Comparison of ENCODE assay signal across 1 cellular context in genomic region chr1:45750298-45751038, GRCh38.
A peak's percentile ranks its signal among the peaks of the same experiment; 100 is the strongest.
TF ChIP-seq lines count a peak whose summit lies in the region.

Gene IPP (minus strand): TSS chr1:45750653. CDS start chr1:45746411, 4,242 bp downstream.

TF ChIP-seq in HepG2, 621 proteins besides CTCF, POLR2A, EP300 and RAD21 (continued from another document and continues in another):
- TF ChIP-seq ZNF646 (CRISPR knock-in tag; IDR thresholded peaks at IDR 0.05): no peak
- TF ChIP-seq MED8 (CRISPR knock-in tag; IDR thresholded peaks at IDR 0.05; ENCODE audit: insufficient replicate concordance): peak; percentile 91
- no peak for TF ChIP-seq TBL1XR1 (IDR thresholded peaks at IDR 0.05; ENCODE audit: borderline replicate concordance, low read length, partially characterized antibody)
- peak; percentile 74 for TF ChIP-seq ISL2 (CRISPR knock-in tag; IDR thresholded peaks at IDR 0.05)
- TF ChIP-seq ZNF24 (IDR thresholded peaks at IDR 0.05): no peak
- no peak for TF ChIP-seq ZBTB39 (CRISPR knock-in tag; IDR thresholded peaks at IDR 0.05)
- TF ChIP-seq ZMYM4 (CRISPR knock-in tag; IDR thresholded peaks at IDR 0.05): peak; percentile 91
- TF ChIP-seq ZNF788 (CRISPR knock-in tag; IDR thresholded peaks at IDR 0.05; ENCODE audit: borderline replicate concordance): peak; percentile 78; the same call in 1 of the 2 replicates
- TF ChIP-seq CEBPB (IDR thresholded peaks at IDR 0.05; ENCODE audit: borderline replicate concordance, low read depth, low read length): no peak
- no peak for TF ChIP-seq ZNF740 (CRISPR knock-in tag; IDR thresholded peaks at IDR 0.05)
- peak; percentile 92; the same call in 1 of the 2 replicates for TF ChIP-seq NRL (CRISPR knock-in tag; IDR thresholded peaks at IDR 0.05; ENCODE audit: borderline replicate concordance)
- 0 out of 2 replicates have a peak, but pooled peaks have one; percentile 73 for TF ChIP-seq MIER3 (CRISPR knock-in tag; IDR thresholded peaks at IDR 0.05; ENCODE audit: borderline replicate concordance)
- no peak for TF ChIP-seq CBX2 (IDR thresholded peaks at IDR 0.05; ENCODE audit: low read depth, low read length)
- TF ChIP-seq CBX2 (CRISPR knock-in tag; IDR thresholded peaks at IDR 0.05; ENCODE audit: low read depth): 0 out of 2 replicates have a peak, but pooled peaks have one; percentile 52
- peak; percentile 69; the same call in 1 of the 2 replicates for TF ChIP-seq ELF1 (CRISPR knock-in tag; IDR thresholded peaks at IDR 0.05)
- no peak for TF ChIP-seq MTF1 (CRISPR knock-in tag; IDR thresholded peaks at IDR 0.05)
- TF ChIP-seq FIP1L1 (IDR thresholded peaks at IDR 0.05; ENCODE audit: borderline replicate concordance, insufficient read depth, low read depth, low read length): 0 out of 2 replicates have a peak, but pooled peaks have one; percentile 86
- no peak for TF ChIP-seq KDM4B (CRISPR knock-in tag; IDR thresholded peaks at IDR 0.05)
- TF ChIP-seq ZNF407 (CRISPR knock-in tag; IDR thresholded peaks at IDR 0.05; ENCODE audit: not compliant biosample characterization): no peak
- TF ChIP-seq ZBTB7A (CRISPR knock-in tag; IDR thresholded peaks at IDR 0.05): no peak
- peak; percentile 90 for TF ChIP-seq ERF (CRISPR knock-in tag; IDR thresholded peaks at IDR 0.05)
- no peak for TF ChIP-seq CBX5 (CRISPR knock-in tag; IDR thresholded peaks at IDR 0.05; ENCODE audit: borderline replicate concordance)
- peak; percentile 93 for TF ChIP-seq ZNF792 (CRISPR knock-in tag; IDR thresholded peaks at IDR 0.05)
- TF ChIP-seq TP53 (CRISPR knock-in tag; conservative IDR thresholded peaks at IDR 0.05): no peak
- TF ChIP-seq HOXA3 (CRISPR knock-in tag; IDR thresholded peaks at IDR 0.05): peak; percentile 85
- no peak for TF ChIP-seq THYN1 (CRISPR knock-in tag; IDR thresholded peaks at IDR 0.05; ENCODE audit: borderline replicate concordance, low read depth)
- TF ChIP-seq USF2 (IDR thresholded peaks at IDR 0.05; ENCODE audit: low read depth, low read length): no peak
- TF ChIP-seq USF2 (CRISPR knock-in tag; IDR thresholded peaks at IDR 0.05; ENCODE audit: borderline replicate concordance): no peak
- TF ChIP-seq U2AF1 (optimal IDR thresholded peaks at IDR 0.05; ENCODE audit: low read depth, low read length): peak; percentile 53
- no peak for TF ChIP-seq DNMT3B (CRISPR knock-in tag; conservative IDR thresholded peaks at IDR 0.05)
- TF ChIP-seq SOX5 (CRISPR knock-in tag; IDR thresholded peaks at IDR 0.05; ENCODE audit: borderline replicate concordance): no peak; the same call in none of the 2 replicates
- TF ChIP-seq LRRFIP1 (CRISPR knock-in tag; conservative IDR thresholded peaks at IDR 0.05): no peak
- TF ChIP-seq ZBTB14 (CRISPR knock-in tag; IDR thresholded peaks at IDR 0.05): peak; percentile 61
- TF ChIP-seq HMG20B (CRISPR knock-in tag; conservative IDR thresholded peaks at IDR 0.05): peak; percentile 12; the same call in 1 of the 2 replicates
- peak; percentile 70 for TF ChIP-seq PTBP1 (IDR thresholded peaks at IDR 0.05; ENCODE audit: low read depth, low read length, poor library complexity, severe bottlenecking)
